1 cellular context compared by ENCODE assay signal in the genomic region with DNA sequence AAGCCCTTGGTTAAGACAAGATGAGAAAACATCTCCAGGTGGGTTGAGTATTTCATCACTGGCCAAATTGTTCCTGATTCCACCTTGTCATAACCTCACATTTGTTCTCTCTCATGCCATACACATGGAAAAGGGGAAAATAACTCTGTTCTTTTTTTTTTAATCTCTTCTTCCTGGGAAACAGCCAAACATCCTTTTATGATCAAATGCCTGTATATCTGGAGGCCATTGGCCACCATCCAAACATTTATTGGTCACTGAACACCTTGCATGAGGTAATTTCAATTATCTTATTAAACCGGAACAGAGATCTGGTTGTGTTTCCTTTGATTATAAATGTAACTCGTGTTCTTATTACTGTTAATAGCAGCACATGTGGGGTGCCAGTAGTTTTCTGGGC.
TF ChIP-seq lines count a peak whose summit lies in the region.

No MANE protein-coding gene starts in this region.

TF ChIP-seq in SK-N-SH treated with all-trans-retinoic acid at 6 μM for 48 hours, 23 proteins besides CTCF, POLR2A, EP300 and RAD21 (continued from another document):
- TF ChIP-seq, protein P1, sequence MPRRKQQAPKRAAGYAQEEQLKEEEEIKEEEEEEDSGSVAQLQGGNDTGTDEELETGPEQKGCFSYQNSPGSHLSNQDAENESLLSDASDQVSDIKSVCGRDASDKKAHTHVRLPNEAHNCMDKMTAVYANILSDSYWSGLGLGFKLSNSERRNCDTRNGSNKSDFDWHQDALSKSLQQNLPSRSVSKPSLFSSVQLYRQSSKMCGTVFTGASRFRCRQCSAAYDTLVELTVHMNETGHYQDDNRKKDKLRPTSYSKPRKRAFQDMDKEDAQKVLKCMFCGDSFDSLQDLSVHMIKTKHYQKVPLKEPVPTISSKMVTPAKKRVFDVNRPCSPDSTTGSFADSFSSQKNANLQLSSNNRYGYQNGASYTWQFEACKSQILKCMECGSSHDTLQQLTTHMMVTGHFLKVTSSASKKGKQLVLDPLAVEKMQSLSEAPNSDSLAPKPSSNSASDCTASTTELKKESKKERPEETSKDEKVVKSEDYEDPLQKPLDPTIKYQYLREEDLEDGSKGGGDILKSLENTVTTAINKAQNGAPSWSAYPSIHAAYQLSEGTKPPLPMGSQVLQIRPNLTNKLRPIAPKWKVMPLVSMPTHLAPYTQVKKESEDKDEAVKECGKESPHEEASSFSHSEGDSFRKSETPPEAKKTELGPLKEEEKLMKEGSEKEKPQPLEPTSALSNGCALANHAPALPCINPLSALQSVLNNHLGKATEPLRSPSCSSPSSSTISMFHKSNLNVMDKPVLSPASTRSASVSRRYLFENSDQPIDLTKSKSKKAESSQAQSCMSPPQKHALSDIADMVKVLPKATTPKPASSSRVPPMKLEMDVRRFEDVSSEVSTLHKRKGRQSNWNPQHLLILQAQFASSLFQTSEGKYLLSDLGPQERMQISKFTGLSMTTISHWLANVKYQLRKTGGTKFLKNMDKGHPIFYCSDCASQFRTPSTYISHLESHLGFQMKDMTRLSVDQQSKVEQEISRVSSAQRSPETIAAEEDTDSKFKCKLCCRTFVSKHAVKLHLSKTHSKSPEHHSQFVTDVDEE (CRISPR knock-in tag; IDR thresholded peaks at IDR 0.05) = no peak
- TF ChIP-seq OSR1 (CRISPR knock-in tag; IDR thresholded peaks at IDR 0.05) = no peak
- no peak for TF ChIP-seq PPARA (CRISPR knock-in tag; IDR thresholded peaks at IDR 0.05; ENCODE audit: borderline replicate concordance)
- TF ChIP-seq ZNF8 (CRISPR knock-in tag; IDR thresholded peaks at IDR 0.05) = no peak
- no peak for TF ChIP-seq ARNTL (CRISPR knock-in tag; IDR thresholded peaks at IDR 0.05; ENCODE audit: borderline replicate concordance, low read depth)
- TF ChIP-seq, protein P2, sequence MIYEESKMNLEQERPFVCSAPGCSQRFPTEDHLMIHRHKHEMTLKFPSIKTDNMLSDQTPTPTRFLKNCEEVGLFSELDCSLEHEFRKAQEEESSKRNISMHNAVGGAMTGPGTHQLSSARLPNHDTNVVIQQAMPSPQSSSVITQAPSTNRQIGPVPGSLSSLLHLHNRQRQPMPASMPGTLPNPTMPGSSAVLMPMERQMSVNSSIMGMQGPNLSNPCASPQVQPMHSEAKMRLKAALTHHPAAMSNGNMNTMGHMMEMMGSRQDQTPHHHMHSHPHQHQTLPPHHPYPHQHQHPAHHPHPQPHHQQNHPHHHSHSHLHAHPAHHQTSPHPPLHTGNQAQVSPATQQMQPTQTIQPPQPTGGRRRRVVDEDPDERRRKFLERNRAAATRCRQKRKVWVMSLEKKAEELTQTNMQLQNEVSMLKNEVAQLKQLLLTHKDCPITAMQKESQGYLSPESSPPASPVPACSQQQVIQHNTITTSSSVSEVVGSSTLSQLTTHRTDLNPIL (CRISPR knock-in tag; IDR thresholded peaks at IDR 0.05; ENCODE audit: low read depth) = no peak
- TF ChIP-seq, protein P3, sequence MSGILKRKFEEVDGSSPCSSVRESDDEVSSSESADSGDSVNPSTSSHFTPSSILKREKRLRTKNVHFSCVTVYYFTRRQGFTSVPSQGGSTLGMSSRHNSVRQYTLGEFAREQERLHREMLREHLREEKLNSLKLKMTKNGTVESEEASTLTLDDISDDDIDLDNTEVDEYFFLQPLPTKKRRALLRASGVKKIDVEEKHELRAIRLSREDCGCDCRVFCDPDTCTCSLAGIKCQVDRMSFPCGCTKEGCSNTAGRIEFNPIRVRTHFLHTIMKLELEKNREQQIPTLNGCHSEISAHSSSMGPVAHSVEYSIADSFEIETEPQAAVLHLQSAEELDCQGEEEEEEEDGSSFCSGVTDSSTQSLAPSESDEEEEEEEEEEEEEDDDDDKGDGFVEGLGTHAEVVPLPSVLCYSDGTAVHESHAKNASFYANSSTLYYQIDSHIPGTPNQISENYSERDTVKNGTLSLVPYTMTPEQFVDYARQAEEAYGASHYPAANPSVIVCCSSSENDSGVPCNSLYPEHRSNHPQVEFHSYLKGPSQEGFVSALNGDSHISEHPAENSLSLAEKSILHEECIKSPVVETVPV (CRISPR knock-in tag; IDR thresholded peaks at IDR 0.05) = no peak
- no peak for TF ChIP-seq TCF4 (CRISPR knock-in tag; IDR thresholded peaks at IDR 0.05; ENCODE audit: borderline replicate concordance)
- TF ChIP-seq GLIS3 (CRISPR knock-in tag; IDR thresholded peaks at IDR 0.05) = no peak
- TF ChIP-seq ZNF70 (CRISPR knock-in tag; IDR thresholded peaks at IDR 0.05) = no peak
- TF ChIP-seq ISL1 (CRISPR knock-in tag; IDR thresholded peaks at IDR 0.05) = no peak
- no peak for TF ChIP-seq RARB (CRISPR knock-in tag; IDR thresholded peaks at IDR 0.05)
